In the genomic region with DNA sequence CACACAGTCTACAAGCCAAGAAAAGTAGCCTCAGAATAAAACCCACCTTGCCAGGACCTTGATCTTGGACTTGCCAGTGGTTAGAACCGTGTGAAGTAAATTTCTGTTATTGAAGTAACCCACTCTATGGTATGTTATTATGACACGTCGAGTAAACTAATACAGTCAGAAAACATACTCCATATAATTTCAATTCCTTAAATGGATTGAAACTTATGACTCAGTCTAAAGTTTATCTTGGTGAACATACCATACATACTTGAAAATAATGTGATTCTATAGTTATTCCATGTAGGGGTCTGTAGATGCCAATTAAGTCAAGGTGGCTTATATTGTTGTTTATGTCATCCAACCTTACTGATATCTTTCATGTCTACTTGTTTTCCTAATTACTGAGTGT, we compare ENCODE assay signal across 24 cellular contexts.
"Had no signal": no experiment of that assay in that cellular context is flagged by ENCODE, and none has a peak within 500 bp of the region (broad histone marks: within the 10 kb centered on the region; RNA-seq: fewer than 3 reads in every experiment).

No MANE protein-coding gene starts in this region.

- H2AFZ ChIP-seq: PC-9 had no signal

- H3K4me2 ChIP-seq: PC-9 had no signal

- H3K27ac ChIP-seq: PC-9, SK-N-MC, VCaP had no signal

- ATAC-seq: activated naive CD4-positive, alpha-beta T cell treated with anti-CD3 and anti-CD28 coated beads, Interleukin-2, amount 50 U/mL, for 72 hours; activated naive CD8-positive, alpha-beta T cell treated with anti-CD3 and anti-CD28 coated beads, Interleukin-2, amount 50 U/mL, for 24 hours; activated T-cell treated with anti-CD3 and anti-CD28 coated beads, Interleukin-2, amount 50 U/mL, for 4 hours; T-cell had no signal

- DNase-seq: activated CD4-positive, alpha-beta memory T cell treated with anti-CD3 and anti-CD28 coated beads for 36 hours; activated CD4-positive, alpha-beta T cell treated with anti-CD3 and anti-CD28 coated beads, Interleukin-2, amount 10 ng/mL, durations not matched to agents 7 days and 5 days; activated CD4-positive, CD25-positive, alpha-beta regulatory T cell; activated CD8-positive, alpha-beta memory T cell treated with anti-CD3 and anti-CD28 coated beads for 24 hours; activated effector memory CD4-positive, alpha-beta T cell treated with anti-CD3 and anti-CD28 coated beads, Interleukin-2, amount 50 U/mL, for 16 hours; activated naive CD4-positive, alpha-beta T cell treated with Interleukin-2 at 50 U/mL for 16 hours; activated naive CD8-positive, alpha-beta T cell treated with anti-CD3 and anti-CD28 coated beads, Interleukin-2, amount 50 U/mL, for 24 hours; activated T-cell treated with anti-CD3 and anti-CD28 coated beads, Interleukin-2, amount 50 U/mL, for 4 hours; amygdala; Karpas-422; MM.1S; NCI-H1105; NCI-H1436; NCI-H1694 treated with DMSO at 0.1 percent for 48 hours; NCI-H2029 treated with DMSO at 0.1 percent for 48 hours; NCI-H524; PC-9; SIG-M5; T-cell; T-helper 2 cell; T1000 had no signal

- H3K4me3 ChIP-seq: PC-9, SK-N-MC had no signal
